In genomic region chr3:187719628-187720336, GRCh38 we compare ENCODE assay signal across 1 cellular context.
TF ChIP-seq lines count a peak whose summit lies in the region.

No MANE protein-coding gene starts in this region.

TF ChIP-seq in HepG2, 621 proteins besides CTCF, POLR2A, EP300 and RAD21 (continued from another document and continues in another):
- TF ChIP-seq ZNF142 (CRISPR knock-in tag; IDR thresholded peaks at IDR 0.05) (peak; percentile 29; the same call in 1 of the 2 replicates), SIN3A (IDR thresholded peaks at IDR 0.05; ENCODE audit: borderline replicate concordance, low read depth, low read length) (no peak), JUNB (CRISPR knock-in tag; IDR thresholded peaks at IDR 0.05; ENCODE audit: borderline replicate concordance) (no peak), ZNF570 (CRISPR knock-in tag; IDR thresholded peaks at IDR 0.05; ENCODE audit: borderline replicate concordance) (no peak), TFDP2 (CRISPR knock-in tag; IDR thresholded peaks at IDR 0.05) (peak; percentile 43; the same call in 1 of the 2 replicates), BCL3 (CRISPR knock-in tag; IDR thresholded peaks at IDR 0.05) (0 out of 2 replicates have a peak, but pooled peaks have one; percentile 21), MIXL1 (CRISPR knock-in tag; IDR thresholded peaks at IDR 0.05) (peak; percentile 93), ZNF580 (CRISPR knock-in tag; IDR thresholded peaks at IDR 0.05; ENCODE audit: borderline replicate concordance, low read depth) (0 out of 2 replicates have a peak, but pooled peaks have one; percentile 42), ELF3 (CRISPR knock-in tag; IDR thresholded peaks at IDR 0.05) (peak; percentile 33; the same call in 1 of the 2 replicates), CCAR2 (optimal IDR thresholded peaks at IDR 0.05; ENCODE audit: low read depth, low read length) (peak; percentile 23), FOXP4 (CRISPR knock-in tag; IDR thresholded peaks at IDR 0.05) (peak; percentile 90), ZNF577 (CRISPR knock-in tag; IDR thresholded peaks at IDR 0.05; ENCODE audit: borderline replicate concordance, low read depth) (no peak), SOX5 (CRISPR knock-in tag; IDR thresholded peaks at IDR 0.05; ENCODE audit: borderline replicate concordance) (peak; percentile 86), ZNF558 (CRISPR knock-in tag; IDR thresholded peaks at IDR 0.05; ENCODE audit: borderline replicate concordance) (no peak), ZBTB38 (CRISPR knock-in tag; IDR thresholded peaks at IDR 0.05) (peak; percentile 57; the same call in 1 of the 2 replicates), CEBPZ (IDR thresholded peaks at IDR 0.05; ENCODE audit: low read length) (no peak), ZNF839 (CRISPR knock-in tag; IDR thresholded peaks at IDR 0.05; ENCODE audit: borderline replicate concordance) (no peak), PHF5A (CRISPR knock-in tag; IDR thresholded peaks at IDR 0.05; ENCODE audit: low read depth, unreplicated experiment) (no peak), ONECUT2 (CRISPR knock-in tag; IDR thresholded peaks at IDR 0.05) (peak; percentile 88), SMAD3 (CRISPR knock-in tag; IDR thresholded peaks at IDR 0.05) (peak; percentile 81; the same call in 1 of the 2 replicates), ZNF564 (CRISPR knock-in tag; IDR thresholded peaks at IDR 0.05) (peak; percentile 80), ZNF609 (CRISPR knock-in tag; IDR thresholded peaks at IDR 0.05; ENCODE audit: borderline replicate concordance) (peak; percentile 70; the same call in 1 of the 2 replicates), STAG1 (CRISPR knock-in tag; IDR thresholded peaks at IDR 0.05) (peak; percentile 17; the same call in 1 of the 2 replicates), PHF21A (CRISPR knock-in tag; IDR thresholded peaks at IDR 0.05) (peak; percentile 85), HHEX (CRISPR knock-in tag; IDR thresholded peaks at IDR 0.05) (peak; percentile 59; the same call in 1 of the 2 replicates), CBX1 (IDR thresholded peaks at IDR 0.05; ENCODE audit: low read depth) (no peak), AHDC1 (CRISPR knock-in tag; IDR thresholded peaks at IDR 0.05; ENCODE audit: borderline replicate concordance) (peak; percentile 87; the same call in 1 of the 2 replicates), DNMT3B (CRISPR knock-in tag; conservative IDR thresholded peaks at IDR 0.05) (peak; percentile 90; the same call in 1 of the 2 replicates)
